Comparison of ENCODE assay signal across 10 cellular contexts in genomic region chr2:64288321-64288931, GRCh38.
A peak's percentile ranks its signal among the peaks of the same experiment; 100 is the strongest.
DNase-seq lines count a peak whose midpoint lies in the region; ATAC-seq and TF ChIP-seq lines count a peak whose summit lies in the region.
"Had no signal": no experiment of that assay in that cellular context is flagged by ENCODE, and none has a peak within 500 bp of the region (broad histone marks: within the 10 kb centered on the region; RNA-seq: fewer than 3 reads in every experiment).

No MANE protein-coding gene starts in this region.

- H3K4me1 ChIP-seq in iPS-20b (ENCODE audit: insufficient read depth, low read length) (peaks cover 37% of the 10 kb centered on the region), adrenal gland (replicated peaks in 1 of 2) (peaks cover 0 to 10% of the 10 kb centered on the region in 2 donors)

- no peak for TF ChIP-seq POLR2A in adrenal gland (IDR thresholded peaks at IDR 0.05)

- H3K9me3 Mint-ChIP-seq in HFFc6: no peaks in the 10 kb centered on the region

- H3K27ac Mint-ChIP-seq in HFFc6: peak overlapping the region; percentile 80
- H3K27ac Mint-ChIP-seq: activated CD8-positive, alpha-beta memory T cell treated with anti-CD3 and anti-CD28 coated beads, Interleukin-2, amount 10 ng/mL, durations not matched to agents 7 days and 5 days had no signal

- no peaks in the 10 kb centered on the region for H3K27me3 ChIP-seq in iPS-20b (ENCODE audit: insufficient read depth, low read length)
- H3K27me3 ChIP-seq in adrenal gland: no peaks in the 10 kb centered on the region

- 53 to 63% (median 56%) methylated on average over 9 of the region's 9 CpGs for WGBS in adrenal gland, 4 donors

- peaks cover 41% of the 10 kb centered on the region for H3K4me1 Mint-ChIP-seq in HFFc6 (ENCODE audit: low read depth)
- H3K4me1 Mint-ChIP-seq: activated CD8-positive, alpha-beta memory T cell treated with anti-CD3 and anti-CD28 coated beads, Interleukin-2, amount 10 ng/mL, durations not matched to agents 7 days and 5 days; naive B cell had no signal

- H3K27ac ChIP-seq in iPS-20b (ENCODE audit: low read length) (no peak overlapping the region), adrenal gland (peak overlapping the region in 1 of 5 donors; percentile 23)

- no peak overlapping the region for H3K4me3 ChIP-seq in choroid plexus epithelial cell (ENCODE audit: low read depth, low read length)
- peak overlapping the region; percentile 18 for H3K4me3 ChIP-seq in iPS-20b (ENCODE audit: low read length)
- no peak overlapping the region for H3K4me3 ChIP-seq in adrenal gland

- H3K9me3 ChIP-seq in iPS-20b (ENCODE audit: insufficient read depth, low read depth, low read length): no peaks in the 10 kb centered on the region
- H3K9me3 ChIP-seq in adrenal gland (replicated peaks in 1 of 3): no peaks in the 10 kb centered on the region

- H3K36me3 ChIP-seq in iPS-20b (ENCODE audit: insufficient read depth, low read depth, low read length): no peaks in the 10 kb centered on the region
- H3K36me3 ChIP-seq in adrenal gland (replicated peaks in 1 of 2): no peaks in the 10 kb centered on the region

- peak overlapping the region; percentile 37; the same call in 1 of the 2 replicates for H3K4me3 Mint-ChIP-seq in HFFc6
- H3K4me3 Mint-ChIP-seq: activated CD8-positive, alpha-beta memory T cell treated with anti-CD3 and anti-CD28 coated beads, Interleukin-2, amount 10 ng/mL, durations not matched to agents 7 days and 5 days; naive B cell had no signal

- intact Hi-C loops in adrenal gland (cut with DNase I): no loop called here

- 0 out of 2 replicates have a peak overlapping the region, but pooled peaks have one; percentile 23 for H3K9ac ChIP-seq in iPS-20b (ENCODE audit: low read depth, low read length)

- peaks cover 2% of the 10 kb centered on the region for H3K27me3 Mint-ChIP-seq in HFFc6 (ENCODE audit: insufficient read depth)

- peak; percentile 62 for DNase-seq in HFFc6
- DNase-seq in choroid plexus epithelial cell (ENCODE audit: low read depth): peak; percentile 95
- peak; percentile 61 for DNase-seq in stromal cell of bone marrow (ENCODE audit: low read depth)
- no peak for DNase-seq in putamen (ENCODE audit: low spot score)
- DNase-seq in adrenal gland: no peak
- DNase-seq: activated CD8-positive, alpha-beta memory T cell treated with anti-CD3 and anti-CD28 coated beads, Interleukin-2, amount 10 ng/mL, durations not matched to agents 7 days and 5 days; DMS 273 treated with DMSO at 0.1 percent for 48 hours; naive B cell had no signal

- TF ChIP-seq CTCF in HFFc6 (IDR thresholded peaks at IDR 0.05): no peak
- no peak for TF ChIP-seq CTCF in choroid plexus epithelial cell (conservative IDR thresholded peaks at IDR 0.05; ENCODE audit: low read depth, low read length)
- TF ChIP-seq CTCF in adrenal gland (IDR thresholded peaks at IDR 0.05): no peak

- H3K36me3 Mint-ChIP-seq in HFFc6 (ENCODE audit: low read depth): no peaks in the 10 kb centered on the region
- H3K36me3 Mint-ChIP-seq: activated CD8-positive, alpha-beta memory T cell treated with anti-CD3 and anti-CD28 coated beads, Interleukin-2, amount 10 ng/mL, durations not matched to agents 7 days and 5 days had no signal

- no peak for ATAC-seq in HG02588 (IDR thresholded peaks at IDR 0.05; ENCODE audit: unreplicated experiment)
- ATAC-seq: activated CD8-positive, alpha-beta memory T cell treated with anti-CD3 and anti-CD28 coated beads, Interleukin-2, amount 10 ng/mL, durations not matched to agents 7 days and 5 days had no signal

Comparison
In these comparisons a context has a peak if more than half of its experiments do, and no peak if none do; other contexts are left out.
1. DNase-seq: peak in HFFc6 (single experiment), choroid plexus epithelial cell (single experiment) and stromal cell of bone marrow (single experiment); none in putamen (single experiment) and adrenal gland (0 of 7).